ENCODE assay signal across 27 cellular contexts in the genomic region with DNA sequence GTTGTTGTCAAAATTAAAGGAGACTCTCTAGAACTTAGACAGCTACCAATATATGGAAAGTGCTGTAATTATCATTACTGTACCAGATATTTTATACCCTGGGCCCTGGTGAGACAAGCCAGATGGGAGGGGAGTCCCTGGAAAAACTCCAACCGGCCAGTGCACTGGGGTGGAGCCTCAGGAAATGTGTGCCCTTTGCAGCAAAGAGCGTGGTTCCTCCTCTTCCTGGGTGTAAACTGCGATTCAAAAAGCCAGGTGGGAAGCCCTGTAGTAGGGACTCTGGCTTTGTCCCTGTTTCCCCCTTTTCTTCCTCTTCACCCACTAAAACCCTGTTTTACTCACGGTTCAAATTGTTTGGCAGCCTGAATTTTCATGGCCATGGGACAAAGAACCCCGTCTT.
DNase-seq lines count a peak whose midpoint lies in the region; ATAC-seq, FAIRE-seq and TF ChIP-seq lines count a peak whose summit lies in the region.
"Had no signal": no experiment of that assay in that cellular context is flagged by ENCODE, and none has a peak within 500 bp of the region (broad histone marks: within the 10 kb centered on the region; RNA-seq: fewer than 3 reads in every experiment).

No MANE protein-coding gene starts in this region.

- H3K4ac ChIP-seq in H9 (ENCODE audit: low read depth, low read length) (no peak overlapping the region), H1 (replicated peaks; ENCODE audit: insufficient read length, low read depth, low read length) (no peak overlapping the region), neuronal stem cell (ENCODE audit: low read length) (no peak overlapping the region)

- H2BK15ac ChIP-seq in H9 (ENCODE audit: low read depth, low read length), result no peak overlapping the region
- no peak overlapping the region for H2BK15ac ChIP-seq in H1 (ENCODE audit: low read length)
- H2BK15ac ChIP-seq in neuronal stem cell (ENCODE audit: low read length), result no peak overlapping the region

- H3K79me2 ChIP-seq in H9 (ENCODE audit: insufficient read depth, low read length) (no peaks in the 10 kb centered on the region), H1 (ENCODE audit: control insufficient read depth in 1 of 2, insufficient read depth in 2 of 2, low read length in 2 of 2) (peaks cover 0 to 46% of the 10 kb centered on the region in 2 experiments; a peak in 2 of 4 replicates)

- POLR2A ChIA-PET in H1 (lab: Charles Lee; ENCODE audit: partially characterized antibody), result no interaction called here

- H3K27ac ChIP-seq in H9 (ENCODE audit: insufficient read length, low read depth, low read length) (no peak overlapping the region), H1 (ENCODE audit: low read depth, low read length) (peak overlapping the region; percentile 50; the same call in 1 of the 2 replicates), neuronal stem cell (replicated peaks; ENCODE audit: low read length) (no peak overlapping the region)
- H3K27ac ChIP-seq: A549, Peyer's patch, SJCRH30 had no signal

- no peak overlapping the region for H3K23ac ChIP-seq in H9 (ENCODE audit: insufficient read length, low read depth, low read length)
- no peak overlapping the region for H3K23ac ChIP-seq in H1 (ENCODE audit: insufficient read length)
- no peak overlapping the region for H3K23ac ChIP-seq in neuronal stem cell (ENCODE audit: low read depth, low read length, poor library complexity)

- no peak for ATAC-seq in HG03439 (IDR thresholded peaks at IDR 0.05; ENCODE audit: unreplicated experiment)
- ATAC-seq in GM19455 (IDR thresholded peaks at IDR 0.05; ENCODE audit: unreplicated experiment), result no peak
- ATAC-seq: A549, T-cell had no signal

- no peaks in the 10 kb centered on the region for H3K27me3 Mint-ChIP-seq in H9 (ENCODE audit: low read depth)
- H3K27me3 Mint-ChIP-seq: CD4-positive, alpha-beta memory T cell; T-cell had no signal

- no peak overlapping the region for H2BK5ac ChIP-seq in H9 (ENCODE audit: insufficient read length, low read length)
- no peak overlapping the region for H2BK5ac ChIP-seq in H1 (ENCODE audit: low read depth, low read length)
- no peak overlapping the region for H2BK5ac ChIP-seq in neuronal stem cell (ENCODE audit: low read length)

- H3K27ac Mint-ChIP-seq in H9, result no peak overlapping the region
- H3K27ac Mint-ChIP-seq: CD4-positive, alpha-beta memory T cell; HFFc6; T-cell had no signal

- no peaks in the 10 kb centered on the region for H3K9me3 ChIP-seq in H9 (ENCODE audit: control insufficient read depth, low read depth, low read length)
- no peaks in the 10 kb centered on the region for H3K9me3 ChIP-seq in H1 (ENCODE audit: insufficient read depth in 2 of 2, low read depth in 1 of 2, low read length in 1 of 2)
- peaks cover 0 to 4% of the 10 kb centered on the region in 2 donors for H3K9me3 ChIP-seq in neuronal stem cell (replicated peaks in 1 of 2; ENCODE audit: control insufficient read depth in 2 of 2, insufficient read depth in 1 of 2, low read depth in 1 of 2, low read length in 2 of 2)
- H3K9me3 ChIP-seq: A549, Peyer's patch, SJCRH30 had no signal

- CTCF ChIA-PET in H1 (lab: Charles Lee; ENCODE audit: partially characterized antibody), result no interaction called here

- no peak overlapping the region for H2AK5ac ChIP-seq in H9 (ENCODE audit: insufficient read length, low read length)
- no peak overlapping the region for H2AK5ac ChIP-seq in H1 (ENCODE audit: low read depth, low read length)
- H2AK5ac ChIP-seq in neuronal stem cell (ENCODE audit: low read depth, low read length), result no peak overlapping the region

- H4K8ac ChIP-seq in H9 (replicated peaks; ENCODE audit: insufficient read length, low read depth, low read length), result no peak overlapping the region
- H4K8ac ChIP-seq in H1 (ENCODE audit: extremely low read depth, insufficient read depth, low read length), result no peak overlapping the region
- H4K8ac ChIP-seq in neuronal stem cell (ENCODE audit: low read depth, low read length), result no peak overlapping the region

- no peak for FAIRE-seq in H1 (lab: Jason Lieb, UNC)
- FAIRE-seq: A549, GM12891 had no signal

- H3K56ac ChIP-seq in H9 (ENCODE audit: insufficient read length, low read depth, low read length) (no peak overlapping the region), H1 (replicated peaks; ENCODE audit: insufficient read length, low read depth, low read length) (no peak overlapping the region)

- H4K5ac ChIP-seq in H9 (ENCODE audit: insufficient read length, low read depth, low read length) (no peak overlapping the region), H1 (ENCODE audit: insufficient read length, low read depth, low read length) (no peak overlapping the region)

- no peak for TF ChIP-seq EP300 in H1 (IDR thresholded peaks at IDR 0.05; ENCODE audit: borderline replicate concordance in 1 of 2, low read depth in 2 of 2, low read length in 2 of 2)

- no peak overlapping the region for H3K4me3 Mint-ChIP-seq in H9
- H3K4me3 Mint-ChIP-seq: CD4-positive, alpha-beta memory T cell; HFFc6; T-cell had no signal

- peak in 1 of 2 experiments; percentile 54 for TF ChIP-seq POLR2A in H1 (IDR thresholded peaks at IDR 0.05; ENCODE audit: control extremely low read depth in 1 of 2, low read depth in 2 of 2, low read length in 2 of 2)

- peaks cover 9 to 43% (median 29%) of the 10 kb centered on the region in 3 experiments for H3K36me3 Mint-ChIP-seq in H9 (ENCODE audit: insufficient read depth in 1 of 3, low read depth in 3 of 3)
- H3K36me3 Mint-ChIP-seq: CD4-positive, alpha-beta memory T cell; T-cell had no signal

- H3K4me1 Mint-ChIP-seq in H9, result peaks cover 0 to 8% of the 10 kb centered on the region in 2 experiments; a peak in 3 of 4 replicates
- H3K4me1 Mint-ChIP-seq: CD4-positive, alpha-beta memory T cell; T-cell had no signal

- H3K18ac ChIP-seq in H9 (ENCODE audit: insufficient read length, low read depth, low read length) (no peak overlapping the region), H1 (ENCODE audit: extremely low read depth, low read length) (no peak overlapping the region), neuronal stem cell (ENCODE audit: low read length) (no peak overlapping the region)

- H3T11ph ChIP-seq in H9 (ENCODE audit: low read length), result no peak overlapping the region

- H3K23me2 ChIP-seq in H9 (ENCODE audit: insufficient read length, low read depth, low read length, poor library complexity, severe bottlenecking) (no peaks in the 10 kb centered on the region), H1 (ENCODE audit: low read depth, low read length) (no peaks in the 10 kb centered on the region)

- peaks cover 18 to 25% of the 10 kb centered on the region in 2 experiments; a peak in 4 of 5 replicates for H3K9me3 Mint-ChIP-seq in H9
- H3K9me3 Mint-ChIP-seq: HFFc6 had no signal

- H3K14ac ChIP-seq in H9 (ENCODE audit: insufficient read depth, low read length) (no peak overlapping the region), H1 (ENCODE audit: insufficient read length) (no peak overlapping the region), neuronal stem cell (ENCODE audit: low read length) (no peak overlapping the region)

- H4K91ac ChIP-seq in H9 (ENCODE audit: insufficient read length, low read depth, low read length) (no peak overlapping the region), H1 (replicated peaks; ENCODE audit: insufficient read length, low read length) (no peak overlapping the region), neuronal stem cell (ENCODE audit: low read depth, low read length, poor library complexity) (no peak overlapping the region)

- no peak for TF ChIP-seq CTCF in H9 (conservative IDR thresholded peaks at IDR 0.05)
- no peak for TF ChIP-seq CTCF in H1 (IDR thresholded peaks at IDR 0.05; ENCODE audit: control extremely low read depth in 1 of 3, insufficient read depth in 1 of 3, low read depth in 1 of 3, low read length in 3 of 3)

- H2AFZ ChIP-seq in H9 (ENCODE audit: low read length) (no peak overlapping the region), H1 (ENCODE audit: low read length) (0 out of 2 replicates have a peak overlapping the region, but pooled peaks have one; percentile 57), neuronal stem cell (ENCODE audit: low read length) (peak overlapping the region; percentile 21)

- WGBS in H9 (ENCODE audit: extremely low coverage, insufficient read length, low lambda C conversion rate), result no CpG with 5 or more reads among the region's 5 CpGs
- 68% methylated on average over 5 of the region's 5 CpGs; no CpG with 5 or more reads in 1 of the 2 experiments for WGBS in H1 (ENCODE audit: extremely low coverage in 1 of 2, insufficient coverage in 1 of 2, insufficient read length in 1 of 2, insufficient replicate concordance in 2 of 2, low coverage in 1 of 2, low lambda C conversion rate in 2 of 2, missing lambda C conversion rate in 1 of 2), 2 experiments
- no CpG with 5 or more reads among the region's 5 CpGs for WGBS in neuronal stem cell (ENCODE audit: extremely low coverage in 2 of 2, insufficient read length in 2 of 2, insufficient replicate concordance in 1 of 2), 2 donors

- H3K79me1 ChIP-seq in H9 (ENCODE audit: insufficient read depth, low read depth, low read length, poor library complexity, severe bottlenecking), result no peaks in the 10 kb centered on the region
- H3K79me1 ChIP-seq in H1 (ENCODE audit: low read depth, low read length), result no peaks in the 10 kb centered on the region
- H3K79me1 ChIP-seq in neuronal stem cell (ENCODE audit: low read depth, low read length), result no peaks in the 10 kb centered on the region

- H2BK12ac ChIP-seq in H9 (ENCODE audit: insufficient read length, low read depth, low read length) (no peak overlapping the region), H1 (ENCODE audit: low read depth, low read length) (no peak overlapping the region), neuronal stem cell (ENCODE audit: low read length) (no peak overlapping the region)

- H2BK120ac ChIP-seq in H9 (ENCODE audit: low read depth, low read length, poor library complexity, severe bottlenecking) (no peak overlapping the region), H1 (replicated peaks; ENCODE audit: low read depth, low read length) (no peak overlapping the region), neuronal stem cell (ENCODE audit: low read depth, low read length) (no peak overlapping the region)

- H3K9ac ChIP-seq in H9 (ENCODE audit: extremely low read depth, insufficient read length, low read length) (no peak overlapping the region), H1 (replicated peaks in 1 of 4; ENCODE audit: extremely low read depth in 1 of 4, low read depth in 3 of 4, low read length in 3 of 4) (peak overlapping the region in 2 of 4 experiments; percentile 48 to 68; a peak in 4 of 7 replicates), neuronal stem cell (ENCODE audit: low read depth, low read length, poor library complexity) (no peak overlapping the region)

- H3K4me2 ChIP-seq in H9 (ENCODE audit: insufficient read depth, insufficient read length, low read length), result no peak overlapping the region
- peak overlapping the region in 1 of 2 experiments; percentile 52; a peak in 2 of 4 replicates for H3K4me2 ChIP-seq in H1 (ENCODE audit: insufficient read depth in 1 of 2, low read depth in 2 of 2, low read length in 2 of 2)
- no peak overlapping the region for H3K4me2 ChIP-seq in neuronal stem cell (ENCODE audit: insufficient read depth, low read length, poor library complexity, severe bottlenecking)
- H3K4me2 ChIP-seq: A549 had no signal

- H2BK20ac ChIP-seq in H9 (ENCODE audit: low read depth, low read length, poor library complexity, severe bottlenecking) (no peak overlapping the region), H1 (ENCODE audit: low read length) (no peak overlapping the region)

- DNase-seq in DMS 273 (lab: John Stamatoyannopoulos, UW; ENCODE audit: unreplicated experiment), result peak; percentile 97
- DNase-seq in H9, result peak; percentile 71
- no peak for DNase-seq in H1 (ENCODE audit: low read depth in 1 of 2, low spot score in 2 of 2)
- no peak for DNase-seq in neuronal stem cell (ENCODE audit: low spot score)
- DNase-seq in H4 (ENCODE audit: low spot score), result no peak
- DNase-seq: AML-193; C1 segment of cervical spinal cord; CD4-positive, alpha-beta memory T cell; COR-L47; DMS79; GF-D8; GOT3; HFFc6; NCI-H1092; NCI-H1417 treated with DMSO at 0.1 percent for 48 hours; NCI-H1694 treated with DMSO at 0.1 percent for 48 hours; NCI-H2081; NCI-H2227 treated with DMSO at 0.1 percent for 48 hours; NCI-H69; OCI-M1; Peyer's patch; SJCRH30; T-cell had no signal

- no peaks in the 10 kb centered on the region for H3K36me3 ChIP-seq in H1 (ENCODE audit: control insufficient read depth in 2 of 4, insufficient read depth in 4 of 4, low read length in 3 of 4)
- H3K36me3 ChIP-seq in neuronal stem cell (replicated peaks in 1 of 2; ENCODE audit: control insufficient read depth in 2 of 2, insufficient read depth in 2 of 2, low read length in 2 of 2), result no peaks in the 10 kb centered on the region
- H3K36me3 ChIP-seq: Peyer's patch, SJCRH30 had no signal

- no peaks in the 10 kb centered on the region for H4K20me1 ChIP-seq in H9 (ENCODE audit: control insufficient read depth, insufficient read depth, insufficient read length)
- H4K20me1 ChIP-seq in H1 (replicated peaks in 1 of 2; ENCODE audit: control insufficient read depth in 1 of 2, insufficient read depth in 2 of 2, low read length in 2 of 2), result no peaks in the 10 kb centered on the region

- H3K4me1 ChIP-seq in H9 (ENCODE audit: insufficient read depth, low read length), result no peaks in the 10 kb centered on the region
- H3K4me1 ChIP-seq in H1 (replicated peaks in 1 of 4; ENCODE audit: control insufficient read depth in 3 of 4, insufficient read depth in 4 of 4, low read length in 3 of 4), result peaks cover 0 to 4% (median 2%) of the 10 kb centered on the region in 4 experiments; a peak in 4 of 7 replicates
- H3K4me1 ChIP-seq in neuronal stem cell (ENCODE audit: control insufficient read depth in 2 of 2, insufficient read depth in 1 of 2, low read depth in 1 of 2, low read length in 2 of 2), result no peaks in the 10 kb centered on the region
- H3K4me1 ChIP-seq: A549, Peyer's patch, SJCRH30 had no signal

- H3K4me3 ChIP-seq in H1 (ENCODE audit: extremely low read depth in 1 of 4, insufficient read depth in 2 of 4, low read depth in 3 of 4, low read length in 4 of 4) (peak overlapping the region in 3 of 4 experiments; percentile 32 to 54 (median 42); a peak in 5 of 8 replicates), neuronal stem cell (ENCODE audit: low read length in 2 of 2) (no peak overlapping the region)
- H3K4me3 ChIP-seq: A549, Peyer's patch, SJCRH30 had no signal

- TF ChIP-seq RAD21 in H1 (IDR thresholded peaks at IDR 0.05 in 1 of 2, conservative IDR thresholded peaks at IDR 0.05 in 1 of 2; ENCODE audit: low read depth in 2 of 2, low read length in 2 of 2), result no peak

- no peaks in the 10 kb centered on the region for H3K27me3 ChIP-seq in H9 (ENCODE audit: insufficient read depth, low read length)
- H3K27me3 ChIP-seq in H1 (replicated peaks in 1 of 4; ENCODE audit: control insufficient read depth in 3 of 4, extremely low read depth in 1 of 4, insufficient read depth in 3 of 4, low read length in 3 of 4), result no peaks in the 10 kb centered on the region
- no peaks in the 10 kb centered on the region for H3K27me3 ChIP-seq in neuronal stem cell (ENCODE audit: control insufficient read depth in 3 of 3, insufficient read depth in 3 of 3, low read depth in 1 of 3, low read length in 3 of 3)
- H3K27me3 ChIP-seq: Peyer's patch, SJCRH30 had no signal

Comparison
In these comparisons a context has a peak if more than half of its experiments do, and no peak if none do; other contexts are left out.
1. DNase-seq: peak in DMS 273 (single experiment) and H9 (single experiment); none in H1 (0 of 2), neuronal stem cell (single experiment) and H4 (single experiment).
2. H3K4me3 ChIP-seq: peak in H1 (3 of 4); none in neuronal stem cell (0 of 2).